Comparison of ENCODE assay signal across 1 cellular context in genomic region chr9:136803551-136804508, GRCh38.
A peak's percentile ranks its signal among the peaks of the same experiment; 100 is the strongest.
TF ChIP-seq lines count a peak whose summit lies in the region.

No MANE protein-coding gene starts in this region.

TF ChIP-seq in HepG2, 621 proteins besides CTCF, POLR2A, EP300 and RAD21:
- peak; percentile 91 for TF ChIP-seq AKAP8 (CRISPR knock-in tag; IDR thresholded peaks at IDR 0.05)
- TF ChIP-seq ZNF354B (CRISPR knock-in tag; IDR thresholded peaks at IDR 0.05): no peak
- TF ChIP-seq JUND (CRISPR knock-in tag; IDR thresholded peaks at IDR 0.05): no peak
- peak; percentile 84 for TF ChIP-seq RBM22 (optimal IDR thresholded peaks at IDR 0.05; ENCODE audit: low read length)
- TF ChIP-seq CENPT (CRISPR knock-in tag; IDR thresholded peaks at IDR 0.05; ENCODE audit: low read depth): 0 out of 2 replicates have a peak, but pooled peaks have one; percentile 16
- TF ChIP-seq AGO2 (optimal IDR thresholded peaks at IDR 0.05; ENCODE audit: low read depth, low read length): peak; percentile 67
- TF ChIP-seq HNRNPLL (IDR thresholded peaks at IDR 0.05; ENCODE audit: low read depth, low read length, poor library complexity, severe bottlenecking): peak; percentile 7
- no peak for TF ChIP-seq ZNF629 (CRISPR knock-in tag; conservative IDR thresholded peaks at IDR 0.05)
- TF ChIP-seq, protein P1, sequence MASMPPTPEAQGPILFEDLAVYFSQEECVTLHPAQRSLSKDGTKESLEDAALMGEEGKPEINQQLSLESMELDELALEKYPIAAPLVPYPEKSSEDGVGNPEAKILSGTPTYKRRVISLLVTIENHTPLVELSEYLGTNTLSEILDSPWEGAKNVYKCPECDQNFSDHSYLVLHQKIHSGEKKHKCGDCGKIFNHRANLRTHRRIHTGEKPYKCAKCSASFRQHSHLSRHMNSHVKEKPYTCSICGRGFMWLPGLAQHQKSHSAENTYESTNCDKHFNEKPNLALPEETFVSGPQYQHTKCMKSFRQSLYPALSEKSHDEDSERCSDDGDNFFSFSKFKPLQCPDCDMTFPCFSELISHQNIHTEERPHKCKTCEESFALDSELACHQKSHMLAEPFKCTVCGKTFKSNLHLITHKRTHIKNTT (CRISPR knock-in tag; IDR thresholded peaks at IDR 0.05): no peak
- TF ChIP-seq HNRNPL (IDR thresholded peaks at IDR 0.05; ENCODE audit: low read depth, low read length): 0 out of 2 replicates have a peak, but pooled peaks have one; percentile 51
- peak; percentile 96 for TF ChIP-seq AGO1 (IDR thresholded peaks at IDR 0.05; ENCODE audit: low read depth, low read length, poor library complexity, severe bottlenecking)
- no peak for TF ChIP-seq RNF2 (conservative IDR thresholded peaks at IDR 0.05; ENCODE audit: low read depth)
- peak; percentile 11 for TF ChIP-seq TAF15 (IDR thresholded peaks at IDR 0.05; ENCODE audit: low read depth, low read length, poor library complexity, severe bottlenecking)
- 0 out of 2 replicates have a peak, but pooled peaks have one; percentile 23 for TF ChIP-seq KDM2A (CRISPR knock-in tag; IDR thresholded peaks at IDR 0.05; ENCODE audit: borderline replicate concordance, low read depth)
- no peak for TF ChIP-seq HDAC1 (CRISPR knock-in tag; IDR thresholded peaks at IDR 0.05)
- no peak for TF ChIP-seq MAF1 (CRISPR knock-in tag; IDR thresholded peaks at IDR 0.05; ENCODE audit: borderline replicate concordance)
- TF ChIP-seq ZXDC (CRISPR knock-in tag; IDR thresholded peaks at IDR 0.05): no peak
- no peak for TF ChIP-seq KAT7 (CRISPR knock-in tag; IDR thresholded peaks at IDR 0.05; ENCODE audit: borderline replicate concordance)
- no peak for TF ChIP-seq ZNF333 (CRISPR knock-in tag; IDR thresholded peaks at IDR 0.05; ENCODE audit: borderline replicate concordance)
- TF ChIP-seq REL (CRISPR knock-in tag; conservative IDR thresholded peaks at IDR 0.05): no peak; the same call in 1 of the 2 replicates
- 0 out of 2 replicates have a peak, but pooled peaks have one; percentile 15 for TF ChIP-seq ZNF776 (CRISPR knock-in tag; IDR thresholded peaks at IDR 0.05)
- TF ChIP-seq SAP130 (CRISPR knock-in tag; IDR thresholded peaks at IDR 0.05; ENCODE audit: low read depth): peak; percentile 6; the same call in 1 of the 2 replicates
- TF ChIP-seq POLR2G (IDR thresholded peaks at IDR 0.05; ENCODE audit: low read depth, low read length): peak; percentile 37; the same call in 1 of the 2 replicates
- no peak for TF ChIP-seq ZNF746 (CRISPR knock-in tag; IDR thresholded peaks at IDR 0.05)
- peak; percentile 34; the same call in 1 of the 2 replicates for TF ChIP-seq POLR2AphosphoS5 (IDR thresholded peaks at IDR 0.05; ENCODE audit: low read depth, low read length)
- TF ChIP-seq ZC3H13 (CRISPR knock-in tag; IDR thresholded peaks at IDR 0.05): peak; percentile 58
- TF ChIP-seq, protein P2, sequence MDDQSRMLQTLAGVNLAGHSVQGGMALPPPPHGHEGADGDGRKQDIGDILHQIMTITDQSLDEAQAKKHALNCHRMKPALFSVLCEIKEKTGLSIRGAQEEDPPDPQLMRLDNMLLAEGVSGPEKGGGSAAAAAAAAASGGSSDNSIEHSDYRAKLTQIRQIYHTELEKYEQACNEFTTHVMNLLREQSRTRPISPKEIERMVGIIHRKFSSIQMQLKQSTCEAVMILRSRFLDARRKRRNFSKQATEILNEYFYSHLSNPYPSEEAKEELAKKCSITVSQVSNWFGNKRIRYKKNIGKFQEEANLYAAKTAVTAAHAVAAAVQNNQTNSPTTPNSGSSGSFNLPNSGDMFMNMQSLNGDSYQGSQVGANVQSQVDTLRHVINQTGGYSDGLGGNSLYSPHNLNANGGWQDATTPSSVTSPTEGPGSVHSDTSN (CRISPR knock-in tag; IDR thresholded peaks at IDR 0.05; ENCODE audit: borderline replicate concordance): peak; percentile 40; the same call in 1 of the 2 replicates
- TF ChIP-seq CREBL2 (CRISPR knock-in tag; IDR thresholded peaks at IDR 0.05; ENCODE audit: borderline replicate concordance): no peak
- TF ChIP-seq, protein P3, sequence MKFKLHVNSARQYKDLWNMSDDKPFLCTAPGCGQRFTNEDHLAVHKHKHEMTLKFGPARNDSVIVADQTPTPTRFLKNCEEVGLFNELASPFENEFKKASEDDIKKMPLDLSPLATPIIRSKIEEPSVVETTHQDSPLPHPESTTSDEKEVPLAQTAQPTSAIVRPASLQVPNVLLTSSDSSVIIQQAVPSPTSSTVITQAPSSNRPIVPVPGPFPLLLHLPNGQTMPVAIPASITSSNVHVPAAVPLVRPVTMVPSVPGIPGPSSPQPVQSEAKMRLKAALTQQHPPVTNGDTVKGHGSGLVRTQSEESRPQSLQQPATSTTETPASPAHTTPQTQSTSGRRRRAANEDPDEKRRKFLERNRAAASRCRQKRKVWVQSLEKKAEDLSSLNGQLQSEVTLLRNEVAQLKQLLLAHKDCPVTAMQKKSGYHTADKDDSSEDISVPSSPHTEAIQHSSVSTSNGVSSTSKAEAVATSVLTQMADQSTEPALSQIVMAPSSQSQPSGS (CRISPR knock-in tag; IDR thresholded peaks at IDR 0.05): no peak
- peak; percentile 74 for TF ChIP-seq RBFOX2 (IDR thresholded peaks at IDR 0.05; ENCODE audit: low read depth, low read length)
- TF ChIP-seq E2F1 (CRISPR knock-in tag; IDR thresholded peaks at IDR 0.05): no peak
- TF ChIP-seq ZFP82 (CRISPR knock-in tag; IDR thresholded peaks at IDR 0.05; ENCODE audit: borderline replicate concordance): no peak
- TF ChIP-seq TOE1 (CRISPR knock-in tag; IDR thresholded peaks at IDR 0.05): no peak
- no peak for TF ChIP-seq KLF11 (CRISPR knock-in tag; IDR thresholded peaks at IDR 0.05)
- TF ChIP-seq ELF1 (CRISPR knock-in tag; IDR thresholded peaks at IDR 0.05): no peak
- TF ChIP-seq ZNF790 (CRISPR knock-in tag; IDR thresholded peaks at IDR 0.05; ENCODE audit: borderline replicate concordance): no peak
- no peak for TF ChIP-seq MXD4 (CRISPR knock-in tag; IDR thresholded peaks at IDR 0.05)
